1 cellular context compared by ENCODE assay signal in genomic region chr22:19109198-19110063, GRCh38.
TF ChIP-seq lines count a peak whose summit lies in the region.

No MANE protein-coding gene starts in this region.

TF ChIP-seq in K562, 482 proteins besides CTCF, POLR2A, EP300 and RAD21 (continued from another document and continues in another):
- TF ChIP-seq TFE3 (CRISPR knock-in tag; IDR thresholded peaks at IDR 0.05) = no peak
- no peak for TF ChIP-seq CBFA2T3 (IDR thresholded peaks at IDR 0.05)
- TF ChIP-seq ZC3H11A (IDR thresholded peaks at IDR 0.05; ENCODE audit: low read depth, low read length) = no peak
- no peak for TF ChIP-seq SMARCC2 (IDR thresholded peaks at IDR 0.05; ENCODE audit: low read depth)
- no peak for TF ChIP-seq CCAR2 (IDR thresholded peaks at IDR 0.05; ENCODE audit: low read depth, low read length)
- TF ChIP-seq GABPA (tag; conservative IDR thresholded peaks at IDR 0.05; ENCODE audit: low read depth) = peak; percentile 81
- no peak for TF ChIP-seq SIRT6 (IDR thresholded peaks at IDR 0.05; ENCODE audit: low read depth, low read length)
- peak; percentile 80 for TF ChIP-seq CXXC5 (CRISPR knock-in tag; IDR thresholded peaks at IDR 0.05)
- TF ChIP-seq NRF1 (conservative IDR thresholded peaks at IDR 0.05 in 1 of 2, IDR thresholded peaks at IDR 0.05 in 1 of 2) = no peak
- TF ChIP-seq CTBP1 (IDR thresholded peaks at IDR 0.05; ENCODE audit: borderline replicate concordance) = peak; percentile 95
- no peak for TF ChIP-seq ID3 (CRISPR knock-in tag; IDR thresholded peaks at IDR 0.05)
- TF ChIP-seq ID3 (tag; IDR thresholded peaks at IDR 0.05) = no peak
- peak; percentile 24 for TF ChIP-seq POLR3A (IDR thresholded peaks at IDR 0.05; ENCODE audit: borderline replicate concordance, extremely low read depth, insufficient read depth, insufficient read length)
- TF ChIP-seq MCM5 (IDR thresholded peaks at IDR 0.05; ENCODE audit: low read depth) = no peak
- TF ChIP-seq ZNF41 (CRISPR knock-in tag; conservative IDR thresholded peaks at IDR 0.05) = no peak
- TF ChIP-seq ZNF318 (IDR thresholded peaks at IDR 0.05; ENCODE audit: borderline replicate concordance in 1 of 2, low read depth in 1 of 2) = peak in 1 of 2 experiments; percentile 65; a peak in 2 of 4 replicates
- no peak for TF ChIP-seq ZNF140 (CRISPR knock-in tag; IDR thresholded peaks at IDR 0.05)
- 0 out of 2 replicates have a peak, but pooled peaks have one; percentile 84 for TF ChIP-seq NR2F6 (CRISPR knock-in tag; IDR thresholded peaks at IDR 0.05)
- TF ChIP-seq PPARD (CRISPR knock-in tag; IDR thresholded peaks at IDR 0.05) = no peak
- no peak for TF ChIP-seq REST (CRISPR knock-in tag; IDR thresholded peaks at IDR 0.05; ENCODE audit: low read depth)
- peak; percentile 46; the same call in 1 of the 2 replicates for TF ChIP-seq TOE1 (IDR thresholded peaks at IDR 0.05; ENCODE audit: borderline replicate concordance)
- TF ChIP-seq TOE1 (CRISPR knock-in tag; IDR thresholded peaks at IDR 0.05; ENCODE audit: borderline replicate concordance, low read depth) = peak; percentile 42; the same call in 1 of the 2 replicates
- TF ChIP-seq HLTF (IDR thresholded peaks at IDR 0.05) = no peak
- peak; percentile 72 for TF ChIP-seq NFIC (IDR thresholded peaks at IDR 0.05)
- no peak for TF ChIP-seq MBD1 (CRISPR knock-in tag; IDR thresholded peaks at IDR 0.05)
- TF ChIP-seq NCOA2 (IDR thresholded peaks at IDR 0.05; ENCODE audit: partially characterized antibody in 2 of 2) = no peak
- no peak for TF ChIP-seq ZNF217 (CRISPR knock-in tag; IDR thresholded peaks at IDR 0.05)
- TF ChIP-seq PHTF2 (CRISPR knock-in tag; IDR thresholded peaks at IDR 0.05) = no peak
- no peak for TF ChIP-seq HNRNPLL (IDR thresholded peaks at IDR 0.05; ENCODE audit: low read depth, low read length, poor library complexity, severe bottlenecking)
- no peak for TF ChIP-seq ZFX (CRISPR knock-in tag; IDR thresholded peaks at IDR 0.05)
- no peak for TF ChIP-seq USF2 (CRISPR knock-in tag; IDR thresholded peaks at IDR 0.05)
- TF ChIP-seq THRA (IDR thresholded peaks at IDR 0.05) = no peak
- TF ChIP-seq GTF2E2 (tag; IDR thresholded peaks at IDR 0.05) = no peak
- peak; percentile 88 for TF ChIP-seq SOX6 (IDR thresholded peaks at IDR 0.05)
- peak; percentile 99 for TF ChIP-seq IRF9 (tag; IDR thresholded peaks at IDR 0.05)
- TF ChIP-seq NFE2L1 (tag; IDR thresholded peaks at IDR 0.05; ENCODE audit: borderline replicate concordance, low read depth) = no peak
- TF ChIP-seq CBX5 (IDR thresholded peaks at IDR 0.05; ENCODE audit: borderline replicate concordance, low read depth) = no peak
- TF ChIP-seq TEAD4 (IDR thresholded peaks at IDR 0.05; ENCODE audit: low read length) = peak; percentile 94
- no peak for TF ChIP-seq TEAD4 (CRISPR knock-in tag; IDR thresholded peaks at IDR 0.05; ENCODE audit: borderline replicate concordance)
- no peak for TF ChIP-seq ZNF184 (CRISPR knock-in tag; IDR thresholded peaks at IDR 0.05)
- TF ChIP-seq EZH2 (IDR thresholded peaks at IDR 0.05; ENCODE audit: borderline replicate concordance, low read depth, low read length) = no peak
- no peak for TF ChIP-seq RBM14 (IDR thresholded peaks at IDR 0.05; ENCODE audit: borderline replicate concordance, insufficient read depth, low read depth, low read length)
- TF ChIP-seq SRSF9 (IDR thresholded peaks at IDR 0.05; ENCODE audit: borderline replicate concordance, low read depth, low read length) = no peak
- TF ChIP-seq ZNF134 (CRISPR knock-in tag; conservative IDR thresholded peaks at IDR 0.05) = peak; percentile 7; the same call in 1 of the 2 replicates
